ENCODE assay signal across 9 cellular contexts in genomic region chrX:36898301-36898700, GRCh38.
DNase-seq lines count a peak whose midpoint lies in the region; ATAC-seq and TF ChIP-seq lines count a peak whose summit lies in the region.
"Had no signal": no experiment of that assay in that cellular context is flagged by ENCODE, and none has a peak within 500 bp of the region (broad histone marks: within the 10 kb centered on the region; RNA-seq: fewer than 3 reads in every experiment).

No MANE protein-coding gene starts in this region.

- CTCF ChIA-PET in activated naive CD4-positive, alpha-beta T cell treated with anti-CD3 and anti-CD28 coated beads, Interleukin-2, amount 10 ng/mL, durations not matched to agents 7 days and 5 days (lab: Charles Lee), result no interaction called here
- CTCF ChIA-PET in activated CD4-positive, alpha-beta T cell treated with anti-CD3 and anti-CD28 coated beads for 36 hours (lab: Charles Lee), result no interaction called here

- in situ Hi-C loops in T47D (cut with HindIII; ENCODE audit: low pct_unique_long_range_greater_than_20kb, low sequenced_read_pairs), result no loop called here

- no peaks in the 10 kb centered on the region for H3K9me3 Mint-ChIP-seq in activated naive CD4-positive, alpha-beta T cell treated with anti-CD3 and anti-CD28 coated beads, Interleukin-2, amount 10 ng/mL, durations not matched to agents 7 days and 5 days
- H3K9me3 Mint-ChIP-seq in activated CD4-positive, alpha-beta T cell treated with anti-CD3 and anti-CD28 coated beads for 36 hours (ENCODE audit: low read depth), result no peaks in the 10 kb centered on the region
- H3K9me3 Mint-ChIP-seq: CD8-positive, alpha-beta T cell had no signal

- H3K4me3 ChIP-seq in smooth muscle cell, result no peak overlapping the region

- no peak overlapping the region for H3K27ac Mint-ChIP-seq in activated naive CD4-positive, alpha-beta T cell treated with anti-CD3 and anti-CD28 coated beads, Interleukin-2, amount 10 ng/mL, durations not matched to agents 7 days and 5 days
- H3K27ac Mint-ChIP-seq in activated CD4-positive, alpha-beta T cell treated with anti-CD3 and anti-CD28 coated beads for 36 hours, result no peak overlapping the region
- H3K27ac Mint-ChIP-seq: CD8-positive, alpha-beta T cell had no signal

- H4K20me1 ChIP-seq in smooth muscle cell (ENCODE audit: low read depth), result no peaks in the 10 kb centered on the region

- POLR2A ChIA-PET in activated CD4-positive, alpha-beta T cell treated with anti-CD3 and anti-CD28 coated beads for 36 hours (lab: Charles Lee), result no interaction called here

- intact Hi-C loops in activated CD4-positive, alpha-beta T cell treated with anti-CD3 and anti-CD28 coated beads for 36 hours (cut with DNase I, micrococcal nuclease), result no loop called here

- no peak overlapping the region for H2AFZ ChIP-seq in smooth muscle cell (ENCODE audit: low read depth)

- H3K4me3 Mint-ChIP-seq in activated naive CD4-positive, alpha-beta T cell treated with anti-CD3 and anti-CD28 coated beads, Interleukin-2, amount 10 ng/mL, durations not matched to agents 7 days and 5 days, result no peak overlapping the region
- no peak overlapping the region for H3K4me3 Mint-ChIP-seq in activated CD4-positive, alpha-beta T cell treated with anti-CD3 and anti-CD28 coated beads for 36 hours
- H3K4me3 Mint-ChIP-seq: CD8-positive, alpha-beta T cell had no signal

- no peak overlapping the region for H3K9ac ChIP-seq in smooth muscle cell (ENCODE audit: low read depth)

- peak; percentile 60 for TF ChIP-seq CTCF in smooth muscle cell (IDR thresholded peaks at IDR 0.05; ENCODE audit: borderline replicate concordance, insufficient read depth, poor library complexity, severe bottlenecking)

- H3F3A ChIP-seq in smooth muscle cell (ENCODE audit: low read depth), result no peaks in the 10 kb centered on the region

- no peaks in the 10 kb centered on the region for H3K79me2 ChIP-seq in smooth muscle cell (ENCODE audit: low read depth)

- no peaks in the 10 kb centered on the region for H3K36me3 Mint-ChIP-seq in activated naive CD4-positive, alpha-beta T cell treated with anti-CD3 and anti-CD28 coated beads, Interleukin-2, amount 10 ng/mL, durations not matched to agents 7 days and 5 days
- no peaks in the 10 kb centered on the region for H3K36me3 Mint-ChIP-seq in activated CD4-positive, alpha-beta T cell treated with anti-CD3 and anti-CD28 coated beads for 36 hours (ENCODE audit: low read depth)
- H3K36me3 Mint-ChIP-seq: CD8-positive, alpha-beta T cell had no signal

- no peaks in the 10 kb centered on the region for H3K36me3 ChIP-seq in smooth muscle cell (ENCODE audit: low read depth)

- peak; percentile 4 to 6 for DNase-seq in NOMO-1 (lab: John Stamatoyannopoulos, UW; ENCODE audit: unreplicated experiment in 2 of 2)
- DNase-seq in NOMO-1 treated with dmso at 0.1 percent for 144 hours (lab: John Stamatoyannopoulos, UW; ENCODE audit: unreplicated experiment), result no peak
- DNase-seq in HT-29 (ENCODE audit: low spot score), result peak; percentile 14
- peak; percentile 1 to 37 for DNase-seq in T47D (ENCODE audit: low read depth in 1 of 2, low spot score in 1 of 2)
- DNase-seq in smooth muscle cell (lab: John Stamatoyannopoulos, UW; ENCODE audit: unreplicated experiment), result no peak
- DNase-seq in NCI-H1105 treated with DMSO at 0.1 percent for 48 hours (lab: John Stamatoyannopoulos, UW), result no peak
- DNase-seq in activated naive CD4-positive, alpha-beta T cell treated with anti-CD3 and anti-CD28 coated beads, Interleukin-2, amount 10 ng/mL, durations not matched to agents 7 days and 5 days, result no peak
- no peak for DNase-seq in activated CD4-positive, alpha-beta T cell treated with anti-CD3 and anti-CD28 coated beads for 36 hours
- DNase-seq: CD8-positive, alpha-beta T cell had no signal

- no peak overlapping the region for H3K27ac ChIP-seq in smooth muscle cell (ENCODE audit: low read depth)

- no peaks in the 10 kb centered on the region for H3K4me1 ChIP-seq in smooth muscle cell (ENCODE audit: low read depth)

- H3K4me2 ChIP-seq in smooth muscle cell, result no peak overlapping the region

- H3K27me3 Mint-ChIP-seq in activated naive CD4-positive, alpha-beta T cell treated with anti-CD3 and anti-CD28 coated beads, Interleukin-2, amount 10 ng/mL, durations not matched to agents 7 days and 5 days, result no peaks in the 10 kb centered on the region
- H3K27me3 Mint-ChIP-seq in activated CD4-positive, alpha-beta T cell treated with anti-CD3 and anti-CD28 coated beads for 36 hours, result no peaks in the 10 kb centered on the region

- WGBS in smooth muscle cell (ENCODE audit: low lambda C conversion rate), result 42% methylated on average over 3 of the region's 3 CpGs

- H3K27me3 ChIP-seq in smooth muscle cell (ENCODE audit: low read depth), result no peaks in the 10 kb centered on the region

- H3K9me3 ChIP-seq in smooth muscle cell (replicated peaks; ENCODE audit: low read depth), result no peaks in the 10 kb centered on the region

- no peak for ATAC-seq in activated CD4-positive, alpha-beta T cell treated with anti-CD3 and anti-CD28 coated beads for 36 hours
- ATAC-seq: CD8-positive, alpha-beta T cell had no signal

- H3K4me1 Mint-ChIP-seq in activated naive CD4-positive, alpha-beta T cell treated with anti-CD3 and anti-CD28 coated beads, Interleukin-2, amount 10 ng/mL, durations not matched to agents 7 days and 5 days, result no peaks in the 10 kb centered on the region
- no peaks in the 10 kb centered on the region for H3K4me1 Mint-ChIP-seq in activated CD4-positive, alpha-beta T cell treated with anti-CD3 and anti-CD28 coated beads for 36 hours

Comparison
In these comparisons a context has a peak if more than half of its experiments do, and no peak if none do; other contexts are left out.
1. DNase-seq: peak in NOMO-1 (2 of 2), HT-29 (single experiment) and T47D (2 of 2); none in NOMO-1 treated with dmso at 0.1 percent for 144 hours (single experiment), smooth muscle cell (single experiment), NCI-H1105 treated with DMSO at 0.1 percent for 48 hours (single experiment), activated naive CD4-positive, alpha-beta T cell treated with anti-CD3 and anti-CD28 coated beads, Interleukin-2, amount 10 ng/mL, durations not matched to agents 7 days and 5 days (single experiment) and activated CD4-positive, alpha-beta T cell treated with anti-CD3 and anti-CD28 coated beads for 36 hours (single experiment).